ENCODE assay signal across 8 cellular contexts in the genomic region with DNA sequence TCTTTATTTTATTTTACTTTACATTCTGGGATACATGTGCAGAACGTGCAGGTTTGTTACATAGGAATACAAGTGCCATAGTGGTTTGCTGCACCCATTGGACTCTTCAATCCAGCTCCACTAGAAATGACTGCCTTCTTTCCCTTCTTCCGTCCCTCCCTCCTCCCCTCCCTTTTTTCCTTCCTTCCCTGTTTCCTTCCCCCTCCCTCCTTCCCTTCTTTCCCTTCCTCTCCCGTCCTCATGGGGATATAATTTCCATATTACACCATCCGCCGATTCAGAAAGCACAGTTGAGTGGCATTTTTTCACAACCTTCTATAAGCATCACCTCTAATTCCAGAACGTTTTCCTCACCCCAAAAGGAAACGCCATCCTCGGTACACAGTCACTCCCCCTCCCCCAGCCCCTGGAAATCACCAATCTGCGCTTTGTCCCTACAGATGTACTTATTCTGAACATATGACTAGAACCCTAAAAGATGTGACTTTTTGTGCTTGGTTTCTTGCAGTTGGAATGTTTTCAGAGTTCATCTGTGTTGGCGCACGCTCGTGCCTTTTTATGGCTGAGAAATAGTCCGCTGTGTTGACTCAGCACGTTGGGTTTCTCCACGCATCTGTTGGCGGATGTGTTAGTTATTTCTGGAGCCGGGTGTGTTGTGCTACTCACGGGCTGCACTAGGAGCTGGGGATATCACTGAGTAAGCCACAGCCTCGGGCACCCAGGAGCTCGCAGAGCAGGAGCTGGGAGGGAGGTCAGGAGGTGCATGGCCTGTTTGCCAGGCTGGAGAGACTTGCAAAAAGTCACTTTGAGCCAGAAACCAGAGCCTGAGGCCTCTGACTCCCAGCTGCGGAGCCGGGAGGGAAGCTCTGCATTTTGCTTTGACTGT.
DNase-seq lines count a peak whose midpoint lies in the region; ATAC-seq and TF ChIP-seq lines count a peak whose summit lies in the region.

No MANE protein-coding gene starts in this region.

- H3K4me2 ChIP-seq in smooth muscle cell = peak overlapping the region; percentile 58

- H3K79me2 ChIP-seq in ACC112 (ENCODE audit: control insufficient read depth, insufficient read depth, low read length, unreplicated experiment) = peaks cover 89% of the 10 kb centered on the region
- H3K79me2 ChIP-seq in smooth muscle cell (ENCODE audit: low read depth) = peaks cover 80% of the 10 kb centered on the region

- peaks cover 53% of the 10 kb centered on the region for H3K4me1 ChIP-seq in ACC112 (ENCODE audit: control insufficient read depth, insufficient read depth, low read length, unreplicated experiment)
- H3K4me1 ChIP-seq in ascending aorta = peaks cover 21 to 48% of the 10 kb centered on the region in 2 donors
- H3K4me1 ChIP-seq in iPS-20b (ENCODE audit: insufficient read depth, low read length) = peaks cover 56% of the 10 kb centered on the region
- peaks cover 67% of the 10 kb centered on the region for H3K4me1 ChIP-seq in smooth muscle cell (ENCODE audit: low read depth)

- WGBS in smooth muscle cell (ENCODE audit: low lambda C conversion rate) = 10% methylated on average over 20 of the region's 22 CpGs

- ATAC-seq in HG02981 (IDR thresholded peaks at IDR 0.05; ENCODE audit: unreplicated experiment) = no peak
- no peak for ATAC-seq in HG02571 (IDR thresholded peaks at IDR 0.05; ENCODE audit: unreplicated experiment)

- intact Hi-C loops in ascending aorta (cut with DNase I) = loop anchor here (1.0 to 5.0 kb wide), 4 partner anchors 25 to 155 kb away; no protein-coding TSS in a partner anchor

- H3K36me3 ChIP-seq in ACC112 (ENCODE audit: insufficient read depth, low read length) = peaks cover 2% of the 10 kb centered on the region
- H3K36me3 ChIP-seq in KOPT-K1 (ENCODE audit: insufficient read depth, low read length) = peaks cover 95% of the 10 kb centered on the region
- H3K36me3 ChIP-seq in ascending aorta = peaks cover 2 to 4% of the 10 kb centered on the region in 2 donors
- H3K36me3 ChIP-seq in iPS-20b (ENCODE audit: insufficient read depth, low read depth, low read length) = peaks cover 4% of the 10 kb centered on the region
- no peaks in the 10 kb centered on the region for H3K36me3 ChIP-seq in smooth muscle cell (ENCODE audit: low read depth)

- H3K27me3 ChIP-seq in ACC112 (ENCODE audit: insufficient read depth, low read length) = no peaks in the 10 kb centered on the region
- H3K27me3 ChIP-seq in ascending aorta = no peaks in the 10 kb centered on the region
- no peaks in the 10 kb centered on the region for H3K27me3 ChIP-seq in iPS-20b (ENCODE audit: insufficient read depth, low read length)
- no peaks in the 10 kb centered on the region for H3K27me3 ChIP-seq in smooth muscle cell (ENCODE audit: low read depth)

- peak; percentile 73 to 96 for DNase-seq in ascending aorta (ENCODE audit: low spot score in 2 of 2)
- peak; percentile 51 for DNase-seq in smooth muscle cell (lab: John Stamatoyannopoulos, UW; ENCODE audit: unreplicated experiment)
- no peak for DNase-seq in effector CD8-positive, alpha-beta T cell (lab: John Stamatoyannopoulos, UW)

- peaks cover 100% of the 10 kb centered on the region for H4K20me1 ChIP-seq in smooth muscle cell (ENCODE audit: low read depth)

- H3K4me3 ChIP-seq in ACC112 (ENCODE audit: low read depth, low read length) (peak overlapping the region; percentile 2), ascending aorta (peak overlapping the region in 1 of 2 donors; percentile 14), iPS-20b (ENCODE audit: low read length) (no peak overlapping the region), smooth muscle cell (no peak overlapping the region)

- TF ChIP-seq CTCF in ascending aorta (IDR thresholded peaks at IDR 0.05) (peak in 1 of 3 experiments; percentile 12), smooth muscle cell (IDR thresholded peaks at IDR 0.05; ENCODE audit: borderline replicate concordance, insufficient read depth, poor library complexity, severe bottlenecking) (no peak)

- peak overlapping the region; percentile 72 for H3K27ac ChIP-seq in ACC112 (ENCODE audit: low read depth, low read length)
- H3K27ac ChIP-seq in KOPT-K1 (ENCODE audit: low read depth, low read length, poor library complexity, severe bottlenecking) = peak overlapping the region; percentile 1
- peak overlapping the region; percentile 84 to 92 for H3K27ac ChIP-seq in ascending aorta
- H3K27ac ChIP-seq in iPS-20b (ENCODE audit: low read length) = no peak overlapping the region
- peak overlapping the region; percentile 82 for H3K27ac ChIP-seq in smooth muscle cell (ENCODE audit: low read depth)

- H3F3A ChIP-seq in smooth muscle cell (ENCODE audit: low read depth) = peaks cover 45% of the 10 kb centered on the region

- H3K9me3 ChIP-seq in KOPT-K1 (ENCODE audit: insufficient read depth, low read length, poor library complexity, severe bottlenecking) = no peaks in the 10 kb centered on the region
- H3K9me3 ChIP-seq in ascending aorta = no peaks in the 10 kb centered on the region
- H3K9me3 ChIP-seq in iPS-20b (ENCODE audit: insufficient read depth, low read depth, low read length) = no peaks in the 10 kb centered on the region
- H3K9me3 ChIP-seq in smooth muscle cell (replicated peaks; ENCODE audit: low read depth) = no peaks in the 10 kb centered on the region

- H3K9ac ChIP-seq in iPS-20b (ENCODE audit: low read depth, low read length) = peak overlapping the region; percentile 34; the same call in 1 of the 2 replicates
- peak overlapping the region; percentile 36 for H3K9ac ChIP-seq in smooth muscle cell (ENCODE audit: low read depth)

- no peak overlapping the region for H2AFZ ChIP-seq in ACC112 (ENCODE audit: low read length, unreplicated experiment)
- H2AFZ ChIP-seq in smooth muscle cell (ENCODE audit: low read depth) = no peak overlapping the region
